Comparison of ENCODE assay signal across 1 cellular context in the genomic region with DNA sequence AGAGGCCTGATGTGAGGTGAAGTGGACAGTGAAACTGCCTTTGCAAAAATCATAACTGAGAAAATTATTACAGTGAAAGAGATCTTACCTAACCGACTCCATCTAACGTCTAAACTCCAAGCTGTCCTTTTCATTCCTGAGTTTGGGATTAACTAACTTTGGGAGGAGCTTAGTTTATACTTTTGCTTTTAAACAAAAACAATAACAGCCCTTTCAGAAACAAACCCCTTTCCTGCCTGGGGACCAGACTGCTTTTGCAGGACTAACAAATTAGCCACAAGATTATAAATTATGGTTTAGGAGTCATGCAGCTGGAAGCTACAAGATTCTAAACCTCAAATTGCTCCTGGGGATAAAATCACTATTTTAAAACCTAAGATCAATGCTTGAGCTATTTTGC.
TF ChIP-seq lines count a peak whose summit lies in the region.

No MANE protein-coding gene starts in this region.

TF ChIP-seq in IMR-90, 13 proteins besides CTCF, POLR2A, EP300 and RAD21:
- TF ChIP-seq CEBPB (IDR thresholded peaks at IDR 0.05; ENCODE audit: low read depth, low read length) (no peak), BHLHE40 (IDR thresholded peaks at IDR 0.05; ENCODE audit: low read depth, low read length) (no peak), FOS (IDR thresholded peaks at IDR 0.05; ENCODE audit: low read depth, low read length) (no peak), RFX5 (IDR thresholded peaks at IDR 0.05; ENCODE audit: low read depth, low read length) (no peak), MXI1 (IDR thresholded peaks at IDR 0.05; ENCODE audit: borderline replicate concordance, low read depth, low read length) (no peak), RCOR1 (IDR thresholded peaks at IDR 0.05; ENCODE audit: insufficient replicate concordance, low read length) (no peak), SMC3 (IDR thresholded peaks at IDR 0.05; ENCODE audit: low read depth, low read length) (no peak), MAFK (IDR thresholded peaks at IDR 0.05; ENCODE audit: low read depth, low read length) (no peak), NFE2L2 (IDR thresholded peaks at IDR 0.05; ENCODE audit: low read depth, low read length) (no peak), CHD1 (IDR thresholded peaks at IDR 0.05; ENCODE audit: low read depth, low read length) (no peak), MAZ (IDR thresholded peaks at IDR 0.05; ENCODE audit: borderline replicate concordance, low read depth, low read length) (no peak)
- TF ChIP-seq, protein P1, sequence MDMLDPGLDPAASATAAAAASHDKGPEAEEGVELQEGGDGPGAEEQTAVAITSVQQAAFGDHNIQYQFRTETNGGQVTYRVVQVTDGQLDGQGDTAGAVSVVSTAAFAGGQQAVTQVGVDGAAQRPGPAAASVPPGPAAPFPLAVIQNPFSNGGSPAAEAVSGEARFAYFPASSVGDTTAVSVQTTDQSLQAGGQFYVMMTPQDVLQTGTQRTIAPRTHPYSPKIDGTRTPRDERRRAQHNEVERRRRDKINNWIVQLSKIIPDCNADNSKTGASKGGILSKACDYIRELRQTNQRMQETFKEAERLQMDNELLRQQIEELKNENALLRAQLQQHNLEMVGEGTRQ (IDR thresholded peaks at IDR 0.05; ENCODE audit: low read depth, low read length) = no peak
- TF ChIP-seq, protein P2, sequence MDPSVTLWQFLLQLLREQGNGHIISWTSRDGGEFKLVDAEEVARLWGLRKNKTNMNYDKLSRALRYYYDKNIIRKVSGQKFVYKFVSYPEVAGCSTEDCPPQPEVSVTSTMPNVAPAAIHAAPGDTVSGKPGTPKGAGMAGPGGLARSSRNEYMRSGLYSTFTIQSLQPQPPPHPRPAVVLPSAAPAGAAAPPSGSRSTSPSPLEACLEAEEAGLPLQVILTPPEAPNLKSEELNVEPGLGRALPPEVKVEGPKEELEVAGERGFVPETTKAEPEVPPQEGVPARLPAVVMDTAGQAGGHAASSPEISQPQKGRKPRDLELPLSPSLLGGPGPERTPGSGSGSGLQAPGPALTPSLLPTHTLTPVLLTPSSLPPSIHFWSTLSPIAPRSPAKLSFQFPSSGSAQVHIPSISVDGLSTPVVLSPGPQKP (IDR thresholded peaks at IDR 0.05; ENCODE audit: borderline replicate concordance, low read depth, low read length) = no peak
